ENCODE assay signal across 29 cellular contexts in the genomic region with DNA sequence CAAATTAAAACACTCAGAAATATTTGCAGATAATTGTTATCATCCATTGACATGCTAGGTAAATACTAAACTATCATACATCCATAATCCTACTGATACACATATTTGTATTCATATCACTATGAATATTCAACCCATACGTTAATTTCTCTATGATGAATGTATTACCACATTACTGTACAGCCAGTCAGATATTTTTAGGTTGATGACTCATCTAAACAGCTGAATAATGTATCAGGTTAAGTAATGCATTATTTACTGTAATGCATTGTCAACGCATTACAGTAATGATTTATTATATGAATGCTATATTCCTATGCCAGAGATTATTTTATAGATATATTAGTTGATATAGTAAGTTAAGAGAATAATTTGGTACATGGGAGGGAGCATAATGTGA. TPM values are rescaled to one million over a fixed set of nuclear protein-coding genes. Genes with fewer than 3 reads are reported as not detected.
DNase-seq lines count a peak whose midpoint lies in the region; ATAC-seq, FAIRE-seq and TF ChIP-seq lines count a peak whose summit lies in the region.
"Had no signal": no experiment of that assay in that cellular context is flagged by ENCODE, and none has a peak within 500 bp of the region (broad histone marks: within the 10 kb centered on the region; RNA-seq: fewer than 3 reads in every experiment).

No MANE protein-coding gene starts in this region.

- H3K9me3 ChIP-seq in A549 (no peaks in the 10 kb centered on the region), IMR-90 (ENCODE audit: control insufficient read depth, insufficient read depth, low read length) (no peaks in the 10 kb centered on the region)

- no peak overlapping the region for H3K9ac ChIP-seq in IMR-90 (ENCODE audit: low read depth, low read length)

- CTCF ChIA-PET in A549 (lab: Yijun Ruan, JAX): interaction anchor here (0.9 to 2.1 kb wide), 2 partner anchors 15 to 292 kb away, joined by 3 to 5 read pairs; no protein-coding TSS in a partner anchor
- CTCF ChIA-PET in IMR-90 (lab: Yijun Ruan, JAX): no interaction called here

- peaks cover 0 to 2% (median 0%) of the 10 kb centered on the region in 9 donors for H3K9me3 Mint-ChIP-seq in naive thymus-derived CD8-positive, alpha-beta T cell

- ATAC-seq in A549 (no peak), IMR-90 (ENCODE audit: low read depth) (no peak), Right ventricle myocardium superior (ENCODE audit: poor library complexity) (no peak)
- ATAC-seq in stimulated activated naive CD8-positive, alpha-beta T cell treated with anti-CD3 and anti-CD28 coated beads, Interleukin-15, Interleukin-2, amounts not matched to agents 100 U/mL and 50 U/mL, for 24 hours: no peak
- no peak for ATAC-seq in naive thymus-derived CD8-positive, alpha-beta T cell
- ATAC-seq: HCT116, HepG2, K562 had no signal

- TF ChIP-seq RAD21 in A549 (conservative IDR thresholded peaks at IDR 0.05 in 1 of 2, IDR thresholded peaks at IDR 0.05 in 1 of 2) (no peak), IMR-90 (IDR thresholded peaks at IDR 0.05; ENCODE audit: low read length) (no peak)

- no peak overlapping the region for H2AK9ac ChIP-seq in IMR-90 (replicated peaks; ENCODE audit: low read depth, low read length, poor library complexity)

- peak overlapping the region; percentile 41 for H2BK5ac ChIP-seq in IMR-90 (ENCODE audit: low read depth, low read length, poor library complexity, severe bottlenecking)

- H3K36me3 Mint-ChIP-seq in naive thymus-derived CD8-positive, alpha-beta T cell: no peaks in the 10 kb centered on the region

- H2BK15ac ChIP-seq in IMR-90 (ENCODE audit: low read depth, low read length): no peak overlapping the region

- peaks cover 60% of the 10 kb centered on the region for H4K20me1 ChIP-seq in IMR-90 (ENCODE audit: insufficient read depth, low read length)

- DNase-seq in A549 (ENCODE audit: low read depth in 1 of 2, low spot score in 1 of 2): no peak
- peak; percentile 37 for DNase-seq in IMR-90
- peak; percentile 28 for DNase-seq in amniotic epithelial cell (ENCODE audit: low read depth)
- DNase-seq in fibroblast of the aortic adventitia (ENCODE audit: low read depth): peak; percentile 22
- no peak for DNase-seq in Right ventricle myocardium superior
- DNase-seq in stimulated activated naive CD8-positive, alpha-beta T cell treated with anti-CD3 and anti-CD28 coated beads, Interleukin-15, Interleukin-2, amounts not matched to agents 100 U/mL and 50 U/mL, for 24 hours: no peak
- no peak for DNase-seq in naive thymus-derived CD8-positive, alpha-beta T cell
- DNase-seq in H7: no peak
- DNase-seq: 8988T; Calu3; DMS153; GOT3; Kasumi-1; MV-4-11; NCI-H1105; NCI-H146; NCI-H1930; NCI-H2107; NCI-H524; NCI-H748 treated with DMSO at 0.1 percent for 48 hours; NK-92 treated with Interleukin-12 subunit alpha and Interleukin-12 subunit beta, amount 100 ng/mL, for 24 hours; PC-9; RPMI8226; SIG-M5 had no signal

- TF ChIP-seq POLR2A in A549 (IDR thresholded peaks at IDR 0.05; ENCODE audit: low read length) (no peak), IMR-90 (IDR thresholded peaks at IDR 0.05; ENCODE audit: low read depth, low read length) (no peak)

- no peak overlapping the region for H4K8ac ChIP-seq in IMR-90 (ENCODE audit: low read depth in 2 of 2, low read length in 2 of 2)

- no peak overlapping the region for H2AFZ ChIP-seq in IMR-90 (replicated peaks; ENCODE audit: low read length, poor library complexity)
- H2AFZ ChIP-seq: PC-9 had no signal

- H3K4me1 ChIP-seq in A549: peaks cover 16% of the 10 kb centered on the region
- peaks cover 21% of the 10 kb centered on the region; the same call in 1 of the 2 replicates for H3K4me1 ChIP-seq in IMR-90 (ENCODE audit: control insufficient read depth, insufficient read depth, low read length)

- H3K4me3 ChIP-seq in A549 (no peak overlapping the region), IMR-90 (ENCODE audit: insufficient read depth, low read depth, low read length) (no peak overlapping the region), fibroblast of the aortic adventitia (ENCODE audit: low read depth, low read length) (no peak overlapping the region), H7 (ENCODE audit: insufficient read depth, low read depth, low read length) (no peak overlapping the region)
- H3K4me3 ChIP-seq: K562, PC-9, SK-N-MC had no signal

- 0 out of 2 replicates have a peak, but pooled peaks cover 12% of the 10 kb centered on the region for H3K9me1 ChIP-seq in IMR-90 (ENCODE audit: insufficient read depth, low read length)

- no peak overlapping the region for H3K4me3 Mint-ChIP-seq in naive thymus-derived CD8-positive, alpha-beta T cell

- no peak overlapping the region for H3K23ac ChIP-seq in IMR-90 (ENCODE audit: low read depth, low read length)

- no peak overlapping the region for H3K27ac Mint-ChIP-seq in naive thymus-derived CD8-positive, alpha-beta T cell

- H3K27me3 ChIP-seq in IMR-90 (ENCODE audit: control insufficient read depth, insufficient read depth, low read length): no peaks in the 10 kb centered on the region
- no peaks in the 10 kb centered on the region for H3K27me3 ChIP-seq in H7 (ENCODE audit: control insufficient read depth, insufficient read depth, low read length)

- no peaks in the 10 kb centered on the region for H3K4me1 Mint-ChIP-seq in naive thymus-derived CD8-positive, alpha-beta T cell

- H4K91ac ChIP-seq in IMR-90 (ENCODE audit: insufficient read depth, low read depth, low read length): no peak overlapping the region

- H2AK5ac ChIP-seq in IMR-90 (ENCODE audit: low read depth, low read length): no peak overlapping the region

- H3K36me3 ChIP-seq in IMR-90 (ENCODE audit: control insufficient read depth, insufficient read depth, low read length) (no peaks in the 10 kb centered on the region), H7 (replicated peaks; ENCODE audit: control insufficient read depth, insufficient read depth, low read length) (no peaks in the 10 kb centered on the region)

- no TSS peak for BruUV-seq in IMR-90 (replicated peaks; lab: Mats Ljungman, UMichigan)

- no peak overlapping the region for H3K14ac ChIP-seq in IMR-90 (replicated peaks; ENCODE audit: low read depth, low read length)

- peaks cover 4 to 36% of the 10 kb centered on the region in 2 experiments; a peak in 3 of 4 replicates for H3K79me1 ChIP-seq in IMR-90 (ENCODE audit: low read depth in 1 of 2, low read length in 2 of 2)

- H3K27me3 Mint-ChIP-seq in naive thymus-derived CD8-positive, alpha-beta T cell: peaks cover 0 to 10% (median 0%) of the 10 kb centered on the region in 5 donors

- no peak overlapping the region for H2BK20ac ChIP-seq in IMR-90 (ENCODE audit: low read depth, low read length)

- H4K5ac ChIP-seq in IMR-90 (ENCODE audit: low read depth, low read length): no peak overlapping the region

- no peak overlapping the region for H3K4ac ChIP-seq in IMR-90 (ENCODE audit: low read depth, low read length)

- no peak overlapping the region for H3K18ac ChIP-seq in IMR-90 (ENCODE audit: low read depth, low read length)

- H3K27ac ChIP-seq in A549 (no peak overlapping the region), IMR-90 (ENCODE audit: insufficient read depth, low read length) (no peak overlapping the region)
- H3K27ac ChIP-seq: PC-9, SK-N-MC had no signal

- H3K56ac ChIP-seq in IMR-90 (ENCODE audit: extremely low read depth, insufficient read depth, low read length): no peak overlapping the region

- in situ Hi-C loops in IMR-90 (cut with MboI; ENCODE audit: low sequenced_read_pairs): no loop called here

- H3K4me2 ChIP-seq in A549: no peak overlapping the region
- no peak overlapping the region for H3K4me2 ChIP-seq in IMR-90 (ENCODE audit: low read depth, low read length)
- H3K4me2 ChIP-seq: PC-9 had no signal

- TF ChIP-seq EP300 in A549 (IDR thresholded peaks at IDR 0.05): no peak

- FAIRE-seq in A549 (lab: Jason Lieb, UNC): no peak
- FAIRE-seq: GM18507, HepG2, K562 had no signal

- dilution Hi-C loops in IMR-90 (cut with HindIII; ENCODE audit: low sequenced_read_pairs, unreplicated experiment): no loop called here

- TF ChIP-seq CTCF in A549 (IDR thresholded peaks at IDR 0.05) (no peak), IMR-90 (conservative IDR thresholded peaks at IDR 0.05; ENCODE audit: low read depth, low read length) (no peak), fibroblast of the aortic adventitia (IDR thresholded peaks at IDR 0.05; ENCODE audit: insufficient read depth, low read length) (no peak)

- 68% methylated on average over 2 of the region's 2 CpGs for WGBS in A549 (ENCODE audit: missing lambda C conversion rate)
- no CpG with 5 or more reads among the region's 2 CpGs for WGBS in IMR-90 (ENCODE audit: extremely low coverage in 2 of 2, insufficient read length in 1 of 2), 2 experiments

- POLR2A ChIA-PET in A549 (lab: Yijun Ruan, JAX) (no interaction called here), IMR-90 (lab: Charles Lee; ENCODE audit: unreplicated experiment) (no interaction called here)
- POLR2A ChIA-PET in naive thymus-derived CD8-positive, alpha-beta T cell (lab: Charles Lee): no interaction called here

- intact Hi-C loops in IMR-90 (cut with micrococcal nuclease): no loop called here
- intact Hi-C loops in Right ventricle myocardium superior (cut with DNase I): no loop called here

- 0 out of 2 replicates have a peak overlapping the region, but pooled peaks have one; percentile 25 for H2BK120ac ChIP-seq in IMR-90 (ENCODE audit: low read depth, low read length)

TF ChIP-seq in A549, 52 proteins besides CTCF, POLR2A, EP300 and RAD21:
- TF ChIP-seq RCOR1 (IDR thresholded peaks at IDR 0.05; ENCODE audit: low read depth, low read length) (no peak), FOSL2 (IDR thresholded peaks at IDR 0.05) (no peak), FOSL2 (CRISPR knock-in tag; IDR thresholded peaks at IDR 0.05) (peak; percentile 69)

TF ChIP-seq in IMR-90, 13 proteins besides CTCF, POLR2A, EP300 and RAD21 (continues in another document):
- TF ChIP-seq FOS (IDR thresholded peaks at IDR 0.05; ENCODE audit: low read depth, low read length): peak; percentile 88

RNA-seq across cellular contexts. Expression of a gene that starts 37.1 kb away (rescaled TPM):
- polyA plus RNA-seq in A549 (2011; rRNA removed): 14.4 and 17.1 TPM in 2 replicates
- 5.0 and 6.1 TPM in 2 replicates for polyA plus RNA-seq in A549 (2012; cell fraction: cytosol; rRNA removed)
- polyA plus RNA-seq in A549 (2012; cell fraction: nucleus; rRNA removed): 3.4 and 4.9 TPM in 2 replicates
- polyA plus RNA-seq in A549 (2017; fragmentation: RNase III; extraction: RNeasy Plus Mini Kit Qiagen cat#74134 plus additional on column Dnase treatment): 10.0 to 11.6 TPM (median 11.2 TPM) in 3 replicates
- polyA minus RNA-seq in A549 (2011; rRNA and poly(A)+ RNA removed): 11.0 and 12.1 TPM in 2 replicates
- total RNA-seq in IMR-90 (2012; rRNA removed): 22.9 and 26.9 TPM in 2 replicates
- polyA plus RNA-seq in IMR-90 (2012; rRNA removed): 43.7 and 49.7 TPM in 2 replicates
- polyA plus RNA-seq in IMR-90 (2012; cell fraction: cytosol; rRNA removed): 22.0 and 30.2 TPM in 2 replicates
- polyA plus RNA-seq in IMR-90 (2012; cell fraction: nucleus; rRNA removed; ENCODE audit: low replicate concordance): 15.5 and 65.2 TPM in 2 replicates
- 24.7 and 42.9 TPM in 2 replicates for total RNA-seq in fibroblast of the aortic adventitia (ENCODE audit: low replicate concordance)
- total RNA-seq in Right ventricle myocardium superior: 5.4 TPM
- total RNA-seq in naive thymus-derived CD8-positive, alpha-beta T cell: not detected
- not detected for polyA plus RNA-seq in naive thymus-derived CD8-positive, alpha-beta T cell
- total RNA-seq in H7 (2014; rRNA removed; shearing (Covaris generic)): 0.59 and 0.89 TPM in 2 replicates
- total RNA-seq: HepG2, K562 had no signal
- polyA plus RNA-seq: HepG2, K562 had no signal

Comparison
In these comparisons a context has a peak if more than half of its experiments do, and no peak if none do; other contexts are left out.
1. DNase-seq: peak in IMR-90 (single experiment), amniotic epithelial cell (single experiment) and fibroblast of the aortic adventitia (single experiment); none in A549 (0 of 2), Right ventricle myocardium superior (single experiment), stimulated activated naive CD8-positive, alpha-beta T cell treated with anti-CD3 and anti-CD28 coated beads, Interleukin-15, Interleukin-2, amounts not matched to agents 100 U/mL and 50 U/mL, for 24 hours (single experiment), naive thymus-derived CD8-positive, alpha-beta T cell (0 of 10) and H7 (single experiment).